Comparison of ENCODE assay signal across 21 cellular contexts in genomic region chr13:110351636-110352420, GRCh38. TPM values are rescaled to one million over a fixed set of nuclear protein-coding genes. Genes with fewer than 3 reads are reported as not detected.
A peak's percentile ranks its signal among the peaks of the same experiment; 100 is the strongest.
DNase-seq lines count a peak whose midpoint lies in the region; ATAC-seq and TF ChIP-seq lines count a peak whose summit lies in the region.
"Had no signal": no experiment of that assay in that cellular context is flagged by ENCODE, and none has a peak within 500 bp of the region (broad histone marks: within the 10 kb centered on the region; RNA-seq: fewer than 3 reads in every experiment).

No MANE protein-coding gene starts in this region.

- no peak for TF ChIP-seq CTCF in cardiac muscle cell (IDR thresholded peaks at IDR 0.05; ENCODE audit: low read depth, low read length)
- TF ChIP-seq CTCF in coronary artery (IDR thresholded peaks at IDR 0.05), result no peak
- TF ChIP-seq CTCF in uterus (IDR thresholded peaks at IDR 0.05), result no peak

- no peak overlapping the region for H3K4me3 ChIP-seq in cardiac muscle cell
- H3K4me3 ChIP-seq in coronary artery, result no peak overlapping the region
- H3K4me3 ChIP-seq in muscle layer of duodenum (ENCODE audit: low read depth in 1 of 2, low read length in 2 of 2), result no peak overlapping the region
- H3K4me3 ChIP-seq in uterus, result no peak overlapping the region
- H3K4me3 ChIP-seq: heart right ventricle had no signal

- H3K27me3 ChIP-seq in cardiac muscle cell, result no peaks in the 10 kb centered on the region
- H3K27me3 ChIP-seq in muscle layer of duodenum (ENCODE audit: low read depth, low read length), result no peaks in the 10 kb centered on the region
- no peaks in the 10 kb centered on the region for H3K27me3 ChIP-seq in uterus
- H3K27me3 ChIP-seq: heart right ventricle had no signal

- H3K36me3 ChIP-seq in cardiac muscle cell, result no peaks in the 10 kb centered on the region
- H3K36me3 ChIP-seq in muscle layer of duodenum (ENCODE audit: control insufficient read depth in 1 of 2, insufficient read depth in 2 of 2, low read length in 2 of 2), result no peaks in the 10 kb centered on the region
- H3K36me3 ChIP-seq in uterus, result no peaks in the 10 kb centered on the region

- H3K9me3 ChIP-seq in cardiac muscle cell (ENCODE audit: low read depth) (no peaks in the 10 kb centered on the region), muscle layer of duodenum (ENCODE audit: control insufficient read depth in 1 of 2, low read length in 2 of 2) (no peaks in the 10 kb centered on the region), uterus (no peaks in the 10 kb centered on the region)
- H3K9me3 ChIP-seq: heart right ventricle had no signal

- H3K4me1 ChIP-seq in cardiac muscle cell (ENCODE audit: low read depth) (peaks cover 25% of the 10 kb centered on the region), muscle layer of duodenum (ENCODE audit: control insufficient read depth in 1 of 2, insufficient read depth in 2 of 2, low read length in 2 of 2) (peaks cover 0 to 10% of the 10 kb centered on the region in 2 donors), uterus (peaks cover 15 to 16% of the 10 kb centered on the region in 2 donors)

- intact Hi-C loops in left cardiac atrium (cut with DNase I), result no loop called here
- intact Hi-C loops in uterus (cut with DNase I; ENCODE audit: low total_unique reads), result no loop called here

- no peak for DNase-seq in cardiac muscle cell (ENCODE audit: low read depth in 1 of 2, low spot score in 1 of 2)
- DNase-seq in left cardiac atrium, result no peak
- peak; percentile 66 for DNase-seq in coronary artery (ENCODE audit: low spot score)
- DNase-seq in uterus, result no peak
- no peak for DNase-seq in NCI-H82 (lab: John Stamatoyannopoulos, UW)
- DNase-seq in NCI-H1092 (lab: John Stamatoyannopoulos, UW), result no peak
- DNase-seq in NCI-H1436 (lab: John Stamatoyannopoulos, UW), result no peak
- DNase-seq: 8988T; activated CD4-positive, alpha-beta T cell treated with anti-CD3 and anti-CD28 coated beads, Interleukin-2, amount 50 U/mL, for 1 hour; activated CD8-positive, alpha-beta memory T cell treated with anti-CD3 and anti-CD28 coated beads, Interleukin-2, amount 50 U/mL, for 4 hours; CD8-positive, alpha-beta T cell; DMS153; GF-D8; heart right ventricle; left ventricle myocardium superior; NCI-H510A treated with DMSO at 0.1 percent for 48 hours; stimulated activated CD4-positive, alpha-beta T cell treated with anti-CD3 and anti-CD28 coated beads, Interleukin-1b, Interleukin-23, amount 100 ng/mL, for 48 hours; T-helper 2 cell had no signal

- H3K27ac ChIP-seq in cardiac muscle cell, result peak overlapping the region; percentile 79
- H3K27ac ChIP-seq in coronary artery, result peak overlapping the region; percentile 55 to 74
- H3K27ac ChIP-seq in muscle layer of duodenum (ENCODE audit: low read length), result peak overlapping the region; percentile 25
- H3K27ac ChIP-seq in uterus, result peak overlapping the region; percentile 77 to 96
- H3K27ac ChIP-seq: VCaP had no signal

- no peak for TF ChIP-seq POLR2A in uterus (IDR thresholded peaks at IDR 0.05)

- ATAC-seq in left cardiac atrium, result no peak
- ATAC-seq: CD8-positive, alpha-beta T cell; heart right ventricle; left ventricle myocardium superior had no signal

RNA-seq across cellular contexts. Expression of gene COL4A2, which starts 44.7 kb away (rescaled TPM):
- 285 and 516 TPM in 2 replicates for total RNA-seq in cardiac muscle cell
- 184 and 277 TPM in 2 replicates for polyA plus RNA-seq in cardiac muscle cell
- 100 to 1,000 TPM; 176 to 384 TPM for total RNA-seq in left cardiac atrium
- 100 to 1,000 TPM; 157 to 606 (median 284) TPM for total RNA-seq in uterus
- total RNA-seq: activated T-helper 2 cell treated with anti-CD3 and anti-CD28 coated beads, Interferon-gamma antibody, Interleukin-2, Interleukin-4, amounts not matched to agents 10 μg/mL and 5 μg/mL and 100 μg/mL, durations not matched to agents 14 hours and 24 hours and 36 hours; CD8-positive, alpha-beta T cell had no signal

RNA-seq across cellular contexts. Expression of gene COL4A1, which starts 44.9 kb away (rescaled TPM):
- 107 and 171 TPM in 2 replicates for total RNA-seq in cardiac muscle cell
- 73.9 and 95.2 TPM in 2 replicates for polyA plus RNA-seq in cardiac muscle cell
- 100 to 1,000 TPM; 210 to 456 TPM for total RNA-seq in left cardiac atrium
- 100 to 1,000 TPM; 164 to 737 (median 209) TPM for total RNA-seq in uterus
- total RNA-seq: activated T-helper 2 cell treated with anti-CD3 and anti-CD28 coated beads, Interferon-gamma antibody, Interleukin-2, Interleukin-4, amounts not matched to agents 10 μg/mL and 5 μg/mL and 100 μg/mL, durations not matched to agents 14 hours and 24 hours and 36 hours; CD8-positive, alpha-beta T cell had no signal

Comparison
In these comparisons a context has a peak if more than half of its experiments do, and no peak if none do; other contexts are left out.
1. H3K27ac ChIP-seq: peak in every context shown above with its lines; median percentile 86 in uterus; 79 in cardiac muscle cell; 64 in coronary artery; 25 in muscle layer of duodenum.